Comparison of ENCODE assay signal across 8 cellular contexts in genomic region chr16:69396187-69397061, GRCh38.
DNase-seq lines count a peak whose midpoint lies in the region; ATAC-seq and FAIRE-seq lines count a peak whose summit lies in the region.

No MANE protein-coding gene starts in this region.

- peak; percentile 96 for FAIRE-seq in endometrium (lab: Jason Lieb, UNC)

- ATAC-seq in GM19324 (IDR thresholded peaks at IDR 0.05; ENCODE audit: low FRiP score, unreplicated experiment) = no peak

- H3K27me3 ChIP-seq in mucosa of stomach (ENCODE audit: control insufficient read depth, insufficient read depth, low read length) = no peaks in the 10 kb centered on the region

- H3K9me3 ChIP-seq in mucosa of stomach (ENCODE audit: control insufficient read depth, low read length) = no peaks in the 10 kb centered on the region

- no peaks in the 10 kb centered on the region for H3K36me3 ChIP-seq in mucosa of stomach (ENCODE audit: control insufficient read depth, insufficient read depth, low read length)

- H3K4me1 ChIP-seq in mucosa of stomach (ENCODE audit: control insufficient read depth, insufficient read depth, low read length) = peaks cover 17% of the 10 kb centered on the region

- peak overlapping the region; percentile 39 for H3K4me3 ChIP-seq in mucosa of stomach (ENCODE audit: low read length)

- H3K9ac ChIP-seq in mucosa of stomach (ENCODE audit: low read length) = peak overlapping the region; percentile 29

- DNase-seq in DMS79 (lab: John Stamatoyannopoulos, UW) = peak; percentile 32
- DNase-seq in HS-5 (ENCODE audit: low read depth) = peak; percentile 80
- DNase-seq in NOMO-1 treated with dmso at 0.1 percent for 144 hours (lab: John Stamatoyannopoulos, UW; ENCODE audit: unreplicated experiment) = peak; percentile 79
- peak; percentile 45 for DNase-seq in activated CD8-positive, alpha-beta memory T cell treated with anti-CD3 and anti-CD28 coated beads, Interleukin-2, amount 50 U/mL, for 1 hour (ENCODE audit: extremely low read depth)
- DNase-seq in stimulated activated CD8-positive, alpha-beta memory T cell treated with anti-CD3 and anti-CD28 coated beads, Interleukin-4, amount 100 ng/mL, for 24 hours (ENCODE audit: low read depth) = peak; percentile 50
